In the genomic region with DNA sequence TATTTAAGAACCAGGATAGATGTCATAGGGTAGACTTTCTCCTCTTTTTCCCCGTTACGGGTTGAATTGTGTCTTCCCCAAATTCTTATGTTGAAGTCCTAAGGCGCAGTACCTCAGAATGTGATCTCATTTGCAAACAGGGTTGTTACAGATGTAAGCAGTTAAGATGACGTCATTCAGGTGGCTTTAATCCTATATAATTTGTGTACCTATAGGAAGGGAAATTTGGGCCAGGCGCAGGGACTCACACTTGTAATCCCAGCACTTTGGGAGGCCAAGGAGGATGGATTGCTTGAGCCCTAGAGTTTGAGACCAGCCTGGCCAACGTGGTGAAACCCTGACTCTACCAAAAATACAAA, we compare ENCODE assay signal across 13 cellular contexts.
DNase-seq lines count a peak whose midpoint lies in the region; ATAC-seq and TF ChIP-seq lines count a peak whose summit lies in the region.
"Had no signal": no experiment of that assay in that cellular context is flagged by ENCODE, and none has a peak within 500 bp of the region (broad histone marks: within the 10 kb centered on the region; RNA-seq: fewer than 3 reads in every experiment).

No MANE protein-coding gene starts in this region.

- ATAC-seq in HG03159 (IDR thresholded peaks at IDR 0.05; ENCODE audit: unreplicated experiment) = no peak
- ATAC-seq: CD8-positive, alpha-beta T cell had no signal

- H3K4me1 ChIP-seq in esophagus muscularis mucosa (no peaks in the 10 kb centered on the region), sigmoid colon (no peaks in the 10 kb centered on the region)

- TF ChIP-seq POLR2A in esophagus muscularis mucosa (IDR thresholded peaks at IDR 0.05; ENCODE audit: low read depth) (no peak), sigmoid colon (IDR thresholded peaks at IDR 0.05) (no peak)

- H3K36me3 ChIP-seq in esophagus muscularis mucosa (no peaks in the 10 kb centered on the region), sigmoid colon (no peaks in the 10 kb centered on the region)

- no peaks in the 10 kb centered on the region for H3K27me3 Mint-ChIP-seq in neural crest cell (ENCODE audit: low read depth)
- H3K27me3 Mint-ChIP-seq in endothelial cell (ENCODE audit: unreplicated experiment) = peaks cover 3% of the 10 kb centered on the region

- H3K4me3 ChIP-seq in esophagus muscularis mucosa (no peak overlapping the region), sigmoid colon (no peak overlapping the region)

- no peak for TF ChIP-seq EP300 in esophagus muscularis mucosa (IDR thresholded peaks at IDR 0.05)
- no peak for TF ChIP-seq EP300 in sigmoid colon (IDR thresholded peaks at IDR 0.05)

- H3K27me3 ChIP-seq in esophagus muscularis mucosa = no peaks in the 10 kb centered on the region
- no peaks in the 10 kb centered on the region for H3K27me3 ChIP-seq in sigmoid colon

- H3K36me3 Mint-ChIP-seq in neural crest cell (ENCODE audit: low read depth) (no peaks in the 10 kb centered on the region), endothelial cell (ENCODE audit: low read depth, unreplicated experiment) (no peaks in the 10 kb centered on the region)
- H3K36me3 Mint-ChIP-seq: CD14-positive monocyte; CD8-positive, alpha-beta T cell had no signal

- H3K9me3 ChIP-seq in esophagus muscularis mucosa (no peaks in the 10 kb centered on the region), sigmoid colon (no peaks in the 10 kb centered on the region)
- H3K9me3 ChIP-seq: Caco-2 had no signal

- intact Hi-C loops in esophagus muscularis mucosa (cut with DNase I) (no loop called here), sigmoid colon (cut with DNase I) (no loop called here)

- H3K27ac ChIP-seq in esophagus muscularis mucosa (replicated peaks in 1 of 4) (no peak overlapping the region), sigmoid colon (no peak overlapping the region)
- H3K27ac ChIP-seq: 22Rv1 had no signal

- DNase-seq in DMS53 (lab: John Stamatoyannopoulos, UW) = peak; percentile 23
- DNase-seq in DMS53 treated with DMSO at 0.1 percent for 48 hours (lab: John Stamatoyannopoulos, UW; ENCODE audit: unreplicated experiment) = no peak
- peak; percentile 47 for DNase-seq in esophagus muscularis mucosa (ENCODE audit: extremely low spot score)
- no peak for DNase-seq in neural crest cell (ENCODE audit: low read depth, low spot score)
- DNase-seq in sigmoid colon = no peak
- no peak for DNase-seq in endothelial cell (ENCODE audit: low spot score)
- DNase-seq: Caco-2; CD8-positive, alpha-beta T cell; GOT3; H9 had no signal

- H3K9me3 Mint-ChIP-seq in neural crest cell (no peaks in the 10 kb centered on the region), endothelial cell (ENCODE audit: unreplicated experiment) (no peaks in the 10 kb centered on the region)
- H3K9me3 Mint-ChIP-seq: CD8-positive, alpha-beta T cell; H9 had no signal

- H3K4me1 Mint-ChIP-seq in neural crest cell = peaks cover 11% of the 10 kb centered on the region
- H3K4me1 Mint-ChIP-seq in endothelial cell (ENCODE audit: unreplicated experiment) = no peaks in the 10 kb centered on the region
- H3K4me1 Mint-ChIP-seq: CD14-positive monocyte had no signal

- TF ChIP-seq CTCF in esophagus muscularis mucosa (IDR thresholded peaks at IDR 0.05) (no peak), neural crest cell (conservative IDR thresholded peaks at IDR 0.05) (no peak), sigmoid colon (IDR thresholded peaks at IDR 0.05) (no peak), endothelial cell (IDR thresholded peaks at IDR 0.05; ENCODE audit: unreplicated experiment) (no peak)

- 96% methylated on average over 6 of the region's 6 CpGs for WGBS in esophagus muscularis mucosa
- 79 to 88% methylated on average over 6 of the region's 6 CpGs for WGBS in sigmoid colon, 2 donors

- H3K27ac Mint-ChIP-seq in neural crest cell (ENCODE audit: unreplicated experiment) (peak overlapping the region; percentile 52), endothelial cell (ENCODE audit: unreplicated experiment) (no peak overlapping the region)
- H3K27ac Mint-ChIP-seq: CD8-positive, alpha-beta T cell; H9 had no signal

- H3K4me3 Mint-ChIP-seq in neural crest cell = no peak overlapping the region
- H3K4me3 Mint-ChIP-seq in endothelial cell (ENCODE audit: unreplicated experiment) = no peak overlapping the region
- H3K4me3 Mint-ChIP-seq: CD14-positive monocyte; CD8-positive, alpha-beta T cell; H9 had no signal

Comparison
In these comparisons a context has a peak if more than half of its experiments do, and no peak if none do; other contexts are left out.
1. DNase-seq: peak in DMS53 (single experiment) and esophagus muscularis mucosa (single experiment); none in DMS53 treated with DMSO at 0.1 percent for 48 hours (single experiment), neural crest cell (single experiment), sigmoid colon (single experiment) and endothelial cell (single experiment).